In the genomic region with DNA sequence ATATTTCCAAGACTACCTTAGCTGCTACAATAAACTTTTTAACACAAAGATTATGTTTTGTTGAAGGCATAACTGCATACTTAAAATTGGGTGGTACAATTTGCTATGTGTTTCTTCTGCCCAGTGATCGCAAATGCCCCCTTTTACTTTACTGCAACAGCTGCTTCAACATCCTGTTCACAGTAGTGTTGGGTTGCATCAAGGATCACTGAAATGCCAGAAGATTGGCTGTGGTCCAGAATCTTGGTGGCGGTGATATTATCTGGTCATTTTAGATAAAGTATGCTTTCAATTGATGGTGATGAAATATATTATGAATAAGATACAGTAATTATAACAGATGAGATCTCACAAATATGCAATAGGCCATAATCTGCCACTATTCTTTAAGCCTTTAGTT, we compare ENCODE assay signal across 19 cellular contexts.
"Had no signal": no experiment of that assay in that cellular context is flagged by ENCODE, and none has a peak within 500 bp of the region (broad histone marks: within the 10 kb centered on the region; RNA-seq: fewer than 3 reads in every experiment).

No MANE protein-coding gene starts in this region.

- H3K27me3 ChIP-seq: brain microvascular endothelial cell, gastrocnemius medialis, heart right ventricle, right lobe of liver, upper lobe of left lung had no signal

- FAIRE-seq: islet of Langerhans had no signal

- H3K4me3 ChIP-seq: gastrocnemius medialis, heart right ventricle, psoas muscle, right lobe of liver, upper lobe of left lung had no signal

- H3K4me1 ChIP-seq: gastrocnemius medialis, heart right ventricle, psoas muscle, right lobe of liver, upper lobe of left lung had no signal

- H3K27ac ChIP-seq: brain microvascular endothelial cell, epithelial cell of prostate, gastrocnemius medialis, heart right ventricle, psoas muscle, right lobe of liver, upper lobe of left lung had no signal

- DNase-seq: activated CD4-positive, alpha-beta T cell treated with anti-CD3 and anti-CD28 coated beads for 1 hour; activated CD4-positive, alpha-beta T cell treated with anti-CD3 and anti-CD28 coated beads, Interleukin-2, amount 50 U/mL, for 48 hours; activated CD8-positive, alpha-beta memory T cell treated with anti-CD3 and anti-CD28 coated beads, Interleukin-2, amount 10 ng/mL, durations not matched to agents 7 days and 5 days; activated effector memory CD4-positive, alpha-beta T cell treated with Interleukin-2 at 50 U/mL for 16 hours; activated T-cell treated with anti-CD3 and anti-CD28 coated beads, Interleukin-2, amount 50 U/mL, for 24 hours; amygdala; brain microvascular endothelial cell; effector memory CD8-positive, alpha-beta T cell; gastrocnemius medialis; heart right ventricle; natural killer cell; nucleus accumbens; psoas muscle; right lobe of liver; stimulated activated naive CD4-positive, alpha-beta T cell; upper lobe of left lung had no signal

- ATAC-seq: activated CD8-positive, alpha-beta memory T cell treated with anti-CD3 and anti-CD28 coated beads, Interleukin-2, amount 10 ng/mL, durations not matched to agents 7 days and 5 days; activated naive CD4-positive, alpha-beta T cell treated with anti-CD3 and anti-CD28 coated beads, Interleukin-2, amount 50 U/mL, for 72 hours; effector memory CD8-positive, alpha-beta T cell; gastrocnemius medialis; heart right ventricle; natural killer cell; psoas muscle; right lobe of liver had no signal

- H3K36me3 ChIP-seq: brain microvascular endothelial cell, gastrocnemius medialis, heart right ventricle, right lobe of liver, upper lobe of left lung had no signal

- H3K9me3 ChIP-seq: gastrocnemius medialis, heart right ventricle, psoas muscle, right lobe of liver, upper lobe of left lung had no signal
